In the genomic region with DNA sequence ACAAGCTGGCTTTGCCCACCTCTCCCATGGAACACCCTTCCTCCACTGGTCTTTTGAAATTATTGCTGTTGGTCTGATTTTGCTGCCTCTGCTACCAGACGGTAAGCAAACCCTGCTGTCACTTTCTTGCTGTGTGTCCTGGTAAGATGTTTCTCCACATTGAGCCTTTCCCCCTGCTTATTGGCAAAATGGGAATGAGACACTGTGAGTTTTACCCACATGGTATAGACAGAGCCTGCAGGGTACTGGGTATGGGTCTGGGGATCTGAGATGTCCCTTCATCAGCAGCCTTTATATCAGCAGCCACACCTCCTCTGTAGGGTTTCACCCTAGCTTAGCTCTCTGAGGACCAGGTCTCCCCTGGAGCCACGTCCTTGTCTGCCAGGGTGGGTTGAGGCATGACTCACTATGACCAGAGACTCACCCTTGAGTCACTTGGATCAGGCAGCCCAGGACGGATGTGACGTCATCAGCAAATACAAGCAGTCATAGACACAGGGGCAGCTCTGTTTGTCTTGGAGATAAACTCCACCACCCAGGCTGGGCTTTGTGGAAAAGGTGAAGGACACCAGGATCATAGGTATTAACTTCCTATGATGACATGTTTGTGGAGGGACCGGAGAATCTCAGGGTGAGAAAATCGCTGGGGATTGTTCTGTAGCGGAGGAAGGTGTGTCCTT, we compare ENCODE assay signal across 1 cellular context.
TF ChIP-seq lines count a peak whose summit lies in the region.

No MANE protein-coding gene starts in this region.

TF ChIP-seq in HepG2, 621 proteins besides CTCF, POLR2A, EP300 and RAD21 (continued from another document and continues in another):
- TF ChIP-seq, protein P1, sequence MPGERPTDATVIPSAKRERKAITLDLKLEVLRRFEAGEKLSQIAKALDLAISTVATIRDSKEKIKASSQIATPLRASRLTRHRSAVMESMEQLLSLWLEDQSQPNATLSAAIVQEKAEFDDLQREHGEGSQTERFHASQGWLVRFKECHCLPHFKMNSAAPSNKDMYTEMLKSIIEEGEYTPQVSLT (CRISPR knock-in tag; IDR thresholded peaks at IDR 0.05; ENCODE audit: borderline replicate concordance, low read depth): no peak
- no peak for TF ChIP-seq PHF8 (CRISPR knock-in tag; IDR thresholded peaks at IDR 0.05)
- peak; percentile 93 for TF ChIP-seq HDAC1 (CRISPR knock-in tag; IDR thresholded peaks at IDR 0.05)
- no peak for TF ChIP-seq NFATC3 (CRISPR knock-in tag; IDR thresholded peaks at IDR 0.05)
- peak; percentile 82 for TF ChIP-seq TFE3 (CRISPR knock-in tag; IDR thresholded peaks at IDR 0.05)
- TF ChIP-seq, protein P2, sequence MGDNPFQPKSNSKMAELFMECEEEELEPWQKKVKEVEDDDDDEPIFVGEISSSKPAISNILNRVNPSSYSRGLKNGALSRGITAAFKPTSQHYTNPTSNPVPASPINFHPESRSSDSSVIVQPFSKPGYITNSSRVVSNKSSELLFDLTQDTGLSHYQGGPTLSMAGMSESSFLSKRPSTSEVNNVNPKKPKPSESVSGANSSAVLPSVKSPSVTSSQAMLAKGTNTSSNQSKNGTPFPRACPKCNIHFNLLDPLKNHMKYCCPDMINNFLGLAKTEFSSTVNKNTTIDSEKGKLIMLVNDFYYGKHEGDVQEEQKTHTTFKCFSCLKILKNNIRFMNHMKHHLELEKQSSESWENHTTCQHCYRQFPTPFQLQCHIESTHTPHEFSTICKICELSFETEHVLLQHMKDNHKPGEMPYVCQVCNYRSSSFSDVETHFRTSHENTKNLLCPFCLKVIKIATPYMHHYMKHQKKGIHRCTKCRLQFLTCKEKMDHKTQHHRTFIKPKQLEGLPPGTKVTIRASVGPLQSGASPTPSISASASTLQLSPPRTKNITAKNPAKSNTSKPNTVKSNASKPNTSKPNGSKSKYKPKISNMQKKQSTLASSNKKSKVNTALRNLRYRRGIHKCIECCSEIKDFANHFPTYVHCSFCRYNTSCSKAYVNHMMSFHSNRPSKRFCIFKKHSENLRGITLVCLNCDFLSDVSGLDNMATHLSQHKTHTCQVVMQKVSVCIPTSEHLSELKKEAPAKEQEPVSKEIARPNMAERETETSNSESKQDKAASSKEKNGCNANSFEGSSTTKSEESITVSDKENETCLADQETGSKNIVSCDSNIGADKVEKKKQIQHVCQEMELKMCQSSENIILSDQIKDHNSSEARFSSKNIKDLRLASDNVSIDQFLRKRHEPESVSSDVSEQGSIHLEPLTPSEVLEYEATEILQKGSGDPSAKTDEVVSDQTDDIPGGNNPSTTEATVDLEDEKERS (CRISPR knock-in tag; IDR thresholded peaks at IDR 0.05): peak; percentile 92
- TF ChIP-seq ZMYM4 (CRISPR knock-in tag; IDR thresholded peaks at IDR 0.05): peak; percentile 87
- TF ChIP-seq NR2F2 (IDR thresholded peaks at IDR 0.05; ENCODE audit: borderline replicate concordance, low read depth): peak; percentile 94
- TF ChIP-seq ZNF512B (CRISPR knock-in tag; IDR thresholded peaks at IDR 0.05; ENCODE audit: borderline replicate concordance): peak; percentile 57; the same call in 1 of the 2 replicates
- 0 out of 2 replicates have a peak, but pooled peaks have one; percentile 55 for TF ChIP-seq ZFP90 (CRISPR knock-in tag; IDR thresholded peaks at IDR 0.05; ENCODE audit: borderline replicate concordance)
- TF ChIP-seq ATF1 (CRISPR knock-in tag; IDR thresholded peaks at IDR 0.05): peak; percentile 97
- TF ChIP-seq MTA1 (CRISPR knock-in tag; IDR thresholded peaks at IDR 0.05; ENCODE audit: borderline replicate concordance): peak; percentile 59; the same call in 1 of the 2 replicates
- no peak for TF ChIP-seq MAZ (IDR thresholded peaks at IDR 0.05; ENCODE audit: borderline replicate concordance, low read depth, low read length)
- TF ChIP-seq MAZ (CRISPR knock-in tag; IDR thresholded peaks at IDR 0.05; ENCODE audit: low read depth): peak; percentile 53; the same call in 1 of the 2 replicates
- peak in 1 of 2 experiments; percentile 77; a peak in 1 of 4 replicates for TF ChIP-seq KLF16 (CRISPR knock-in tag; IDR thresholded peaks at IDR 0.05)
- TF ChIP-seq TP53 (CRISPR knock-in tag; conservative IDR thresholded peaks at IDR 0.05): no peak
- TF ChIP-seq TSC22D2 (CRISPR knock-in tag; IDR thresholded peaks at IDR 0.05; ENCODE audit: borderline replicate concordance): no peak
- TF ChIP-seq, protein P3, sequence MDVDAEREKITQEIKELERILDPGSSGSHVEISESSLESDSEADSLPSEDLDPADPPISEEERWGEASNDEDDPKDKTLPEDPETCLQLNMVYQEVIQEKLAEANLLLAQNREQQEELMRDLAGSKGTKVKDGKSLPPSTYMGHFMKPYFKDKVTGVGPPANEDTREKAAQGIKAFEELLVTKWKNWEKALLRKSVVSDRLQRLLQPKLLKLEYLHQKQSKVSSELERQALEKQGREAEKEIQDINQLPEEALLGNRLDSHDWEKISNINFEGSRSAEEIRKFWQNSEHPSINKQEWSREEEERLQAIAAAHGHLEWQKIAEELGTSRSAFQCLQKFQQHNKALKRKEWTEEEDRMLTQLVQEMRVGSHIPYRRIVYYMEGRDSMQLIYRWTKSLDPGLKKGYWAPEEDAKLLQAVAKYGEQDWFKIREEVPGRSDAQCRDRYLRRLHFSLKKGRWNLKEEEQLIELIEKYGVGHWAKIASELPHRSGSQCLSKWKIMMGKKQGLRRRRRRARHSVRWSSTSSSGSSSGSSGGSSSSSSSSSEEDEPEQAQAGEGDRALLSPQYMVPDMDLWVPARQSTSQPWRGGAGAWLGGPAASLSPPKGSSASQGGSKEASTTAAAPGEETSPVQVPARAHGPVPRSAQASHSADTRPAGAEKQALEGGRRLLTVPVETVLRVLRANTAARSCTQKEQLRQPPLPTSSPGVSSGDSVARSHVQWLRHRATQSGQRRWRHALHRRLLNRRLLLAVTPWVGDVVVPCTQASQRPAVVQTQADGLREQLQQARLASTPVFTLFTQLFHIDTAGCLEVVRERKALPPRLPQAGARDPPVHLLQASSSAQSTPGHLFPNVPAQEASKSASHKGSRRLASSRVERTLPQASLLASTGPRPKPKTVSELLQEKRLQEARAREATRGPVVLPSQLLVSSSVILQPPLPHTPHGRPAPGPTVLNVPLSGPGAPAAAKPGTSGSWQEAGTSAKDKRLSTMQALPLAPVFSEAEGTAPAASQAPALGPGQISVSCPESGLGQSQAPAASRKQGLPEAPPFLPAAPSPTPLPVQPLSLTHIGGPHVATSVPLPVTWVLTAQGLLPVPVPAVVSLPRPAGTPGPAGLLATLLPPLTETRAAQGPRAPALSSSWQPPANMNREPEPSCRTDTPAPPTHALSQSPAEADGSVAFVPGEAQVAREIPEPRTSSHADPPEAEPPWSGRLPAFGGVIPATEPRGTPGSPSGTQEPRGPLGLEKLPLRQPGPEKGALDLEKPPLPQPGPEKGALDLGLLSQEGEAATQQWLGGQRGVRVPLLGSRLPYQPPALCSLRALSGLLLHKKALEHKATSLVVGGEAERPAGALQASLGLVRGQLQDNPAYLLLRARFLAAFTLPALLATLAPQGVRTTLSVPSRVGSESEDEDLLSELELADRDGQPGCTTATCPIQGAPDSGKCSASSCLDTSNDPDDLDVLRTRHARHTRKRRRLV (CRISPR knock-in tag; IDR thresholded peaks at IDR 0.05): 0 out of 2 replicates have a peak, but pooled peaks have one; percentile 40
- TF ChIP-seq, protein P4, sequence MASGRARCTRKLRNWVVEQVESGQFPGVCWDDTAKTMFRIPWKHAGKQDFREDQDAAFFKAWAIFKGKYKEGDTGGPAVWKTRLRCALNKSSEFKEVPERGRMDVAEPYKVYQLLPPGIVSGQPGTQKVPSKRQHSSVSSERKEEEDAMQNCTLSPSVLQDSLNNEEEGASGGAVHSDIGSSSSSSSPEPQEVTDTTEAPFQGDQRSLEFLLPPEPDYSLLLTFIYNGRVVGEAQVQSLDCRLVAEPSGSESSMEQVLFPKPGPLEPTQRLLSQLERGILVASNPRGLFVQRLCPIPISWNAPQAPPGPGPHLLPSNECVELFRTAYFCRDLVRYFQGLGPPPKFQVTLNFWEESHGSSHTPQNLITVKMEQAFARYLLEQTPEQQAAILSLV (CRISPR knock-in tag; IDR thresholded peaks at IDR 0.05; ENCODE audit: borderline replicate concordance): no peak
- no peak for TF ChIP-seq PBX3 (CRISPR knock-in tag; IDR thresholded peaks at IDR 0.05; ENCODE audit: borderline replicate concordance)
- TF ChIP-seq SOX5 (CRISPR knock-in tag; IDR thresholded peaks at IDR 0.05; ENCODE audit: borderline replicate concordance): peak; percentile 88
- TF ChIP-seq CCDC6 (CRISPR knock-in tag; IDR thresholded peaks at IDR 0.05): peak; percentile 50; the same call in 1 of the 2 replicates
- TF ChIP-seq STAG1 (CRISPR knock-in tag; IDR thresholded peaks at IDR 0.05): 0 out of 2 replicates have a peak, but pooled peaks have one; percentile 22
- TF ChIP-seq ZNF761 (CRISPR knock-in tag; conservative IDR thresholded peaks at IDR 0.05): peak; percentile 72; the same call in 1 of the 2 replicates
- TF ChIP-seq MTF1 (CRISPR knock-in tag; IDR thresholded peaks at IDR 0.05): no peak
- TF ChIP-seq EED (CRISPR knock-in tag; IDR thresholded peaks at IDR 0.05): no peak
- TF ChIP-seq ZBTB42 (CRISPR knock-in tag; IDR thresholded peaks at IDR 0.05): no peak
- peak; percentile 100 for TF ChIP-seq CREB1 (IDR thresholded peaks at IDR 0.05)
- peak; percentile 98 for TF ChIP-seq CREB1 (CRISPR knock-in tag; IDR thresholded peaks at IDR 0.05)
- TF ChIP-seq, protein P5, sequence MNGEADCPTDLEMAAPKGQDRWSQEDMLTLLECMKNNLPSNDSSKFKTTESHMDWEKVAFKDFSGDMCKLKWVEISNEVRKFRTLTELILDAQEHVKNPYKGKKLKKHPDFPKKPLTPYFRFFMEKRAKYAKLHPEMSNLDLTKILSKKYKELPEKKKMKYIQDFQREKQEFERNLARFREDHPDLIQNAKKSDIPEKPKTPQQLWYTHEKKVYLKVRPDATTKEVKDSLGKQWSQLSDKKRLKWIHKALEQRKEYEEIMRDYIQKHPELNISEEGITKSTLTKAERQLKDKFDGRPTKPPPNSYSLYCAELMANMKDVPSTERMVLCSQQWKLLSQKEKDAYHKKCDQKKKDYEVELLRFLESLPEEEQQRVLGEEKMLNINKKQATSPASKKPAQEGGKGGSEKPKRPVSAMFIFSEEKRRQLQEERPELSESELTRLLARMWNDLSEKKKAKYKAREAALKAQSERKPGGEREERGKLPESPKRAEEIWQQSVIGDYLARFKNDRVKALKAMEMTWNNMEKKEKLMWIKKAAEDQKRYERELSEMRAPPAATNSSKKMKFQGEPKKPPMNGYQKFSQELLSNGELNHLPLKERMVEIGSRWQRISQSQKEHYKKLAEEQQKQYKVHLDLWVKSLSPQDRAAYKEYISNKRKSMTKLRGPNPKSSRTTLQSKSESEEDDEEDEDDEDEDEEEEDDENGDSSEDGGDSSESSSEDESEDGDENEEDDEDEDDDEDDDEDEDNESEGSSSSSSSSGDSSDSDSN (CRISPR knock-in tag; IDR thresholded peaks at IDR 0.05): peak; percentile 39; the same call in 1 of the 2 replicates
- TF ChIP-seq TEF (CRISPR knock-in tag; IDR thresholded peaks at IDR 0.05): no peak
- no peak for TF ChIP-seq GTF3A (CRISPR knock-in tag; conservative IDR thresholded peaks at IDR 0.05)
- peak; percentile 98 for TF ChIP-seq ZMYM3 (CRISPR knock-in tag; IDR thresholded peaks at IDR 0.05)
- TF ChIP-seq CBX5 (CRISPR knock-in tag; IDR thresholded peaks at IDR 0.05; ENCODE audit: borderline replicate concordance): peak; percentile 78; the same call in 1 of the 2 replicates
- peak; percentile 11; the same call in 1 of the 2 replicates for TF ChIP-seq ZNF124 (CRISPR knock-in tag; IDR thresholded peaks at IDR 0.05)
- TF ChIP-seq SMARCC2 (IDR thresholded peaks at IDR 0.05): 0 out of 2 replicates have a peak, but pooled peaks have one; percentile 51
- TF ChIP-seq ZEB1 (IDR thresholded peaks at IDR 0.05; ENCODE audit: insufficient replicate concordance, low read depth): peak; percentile 90
- TF ChIP-seq ZNF891 (CRISPR knock-in tag; IDR thresholded peaks at IDR 0.05): peak; percentile 47; the same call in 1 of the 2 replicates
